8 cellular contexts compared by ENCODE assay signal in genomic region chr3:184656991-184657669, GRCh38. TPM values are rescaled to one million over a fixed set of nuclear protein-coding genes. Genes with fewer than 3 reads are reported as not detected.
A peak's percentile ranks its signal among the peaks of the same experiment; 100 is the strongest.
DNase-seq lines count a peak whose midpoint lies in the region; ATAC-seq lines count a peak whose summit lies in the region.

No MANE protein-coding gene starts in this region.

- H3K36me3 Mint-ChIP-seq in activated naive CD4-positive, alpha-beta T cell treated with anti-CD3 and anti-CD28 coated beads for 36 hours (ENCODE audit: low read depth) = no peaks in the 10 kb centered on the region
- H3K36me3 Mint-ChIP-seq in activated T-cell treated with anti-CD3 and anti-CD28 coated beads, Interleukin-2, amount 50 U/mL, for 4 hours (ENCODE audit: insufficient read depth) = no peaks in the 10 kb centered on the region
- no peaks in the 10 kb centered on the region for H3K36me3 Mint-ChIP-seq in naive thymus-derived CD8-positive, alpha-beta T cell

- POLR2A ChIA-PET in naive thymus-derived CD8-positive, alpha-beta T cell (lab: Charles Lee) = no interaction called here

- no peaks in the 10 kb centered on the region for H3K27me3 Mint-ChIP-seq in activated naive CD4-positive, alpha-beta T cell treated with anti-CD3 and anti-CD28 coated beads for 36 hours (ENCODE audit: low read depth)
- no peaks in the 10 kb centered on the region for H3K27me3 Mint-ChIP-seq in activated T-cell treated with anti-CD3 and anti-CD28 coated beads, Interleukin-2, amount 50 U/mL, for 4 hours (ENCODE audit: low read depth)
- H3K27me3 Mint-ChIP-seq in naive thymus-derived CD8-positive, alpha-beta T cell = peaks cover 0 to 3% (median 0%) of the 10 kb centered on the region in 5 donors

- H3K4me3 Mint-ChIP-seq in activated naive CD4-positive, alpha-beta T cell treated with anti-CD3 and anti-CD28 coated beads for 36 hours = no peak overlapping the region
- no peak overlapping the region for H3K4me3 Mint-ChIP-seq in activated T-cell treated with anti-CD3 and anti-CD28 coated beads, Interleukin-2, amount 50 U/mL, for 4 hours
- no peak overlapping the region for H3K4me3 Mint-ChIP-seq in naive thymus-derived CD8-positive, alpha-beta T cell

- H3K4me1 Mint-ChIP-seq in activated naive CD4-positive, alpha-beta T cell treated with anti-CD3 and anti-CD28 coated beads for 36 hours (ENCODE audit: low read depth) = no peaks in the 10 kb centered on the region
- H3K4me1 Mint-ChIP-seq in activated T-cell treated with anti-CD3 and anti-CD28 coated beads, Interleukin-2, amount 50 U/mL, for 4 hours (ENCODE audit: low read depth) = peaks cover 7% of the 10 kb centered on the region
- H3K4me1 Mint-ChIP-seq in naive thymus-derived CD8-positive, alpha-beta T cell = peaks cover 6 to 10% (median 7%) of the 10 kb centered on the region in 4 donors

- CTCF ChIA-PET in activated naive CD4-positive, alpha-beta T cell treated with anti-CD3 and anti-CD28 coated beads for 36 hours (lab: Charles Lee) = interaction anchor here (0.6 kb wide), 4 partner anchors 39 to 122 kb away, joined by 3 to 6 read pairs (median 4); no protein-coding TSS in a partner anchor

- peak; percentile 70 for ATAC-seq in HG03066 (IDR thresholded peaks at IDR 0.05; ENCODE audit: low read depth, unreplicated experiment)
- ATAC-seq in activated T-cell treated with anti-CD3 and anti-CD28 coated beads, Interleukin-2, amount 50 U/mL, for 4 hours = peak; percentile 78 to 82
- ATAC-seq in naive thymus-derived CD8-positive, alpha-beta T cell = no peak

- H3K27ac Mint-ChIP-seq in activated naive CD4-positive, alpha-beta T cell treated with anti-CD3 and anti-CD28 coated beads for 36 hours = no peak overlapping the region
- H3K27ac Mint-ChIP-seq in naive thymus-derived CD8-positive, alpha-beta T cell = no peak overlapping the region

- peak; percentile 10 for DNase-seq in activated naive CD4-positive, alpha-beta T cell treated with anti-CD3 and anti-CD28 coated beads for 36 hours
- no peak for DNase-seq in activated naive CD4-positive, alpha-beta T cell treated with anti-CD3 and anti-CD28 coated beads, Interleukin-2, amount 50 U/mL, for 16 hours
- no peak for DNase-seq in activated T-cell treated with anti-CD3 and anti-CD28 coated beads, Interleukin-2, amount 50 U/mL, for 4 hours
- peak; percentile 44 for DNase-seq in stimulated activated CD4-positive, alpha-beta T cell treated with anti-CD3 and anti-CD28 coated beads, Interleukin-1b, Interleukin-23, amount 100 ng/mL, for 48 hours
- DNase-seq in Ammon's horn (ENCODE audit: low spot score) = no peak
- no peak for DNase-seq in NCI-H510A treated with DMSO at 0.1 percent for 48 hours (lab: John Stamatoyannopoulos, UW)
- DNase-seq in naive thymus-derived CD8-positive, alpha-beta T cell = no peak

- intact Hi-C loops in activated naive CD4-positive, alpha-beta T cell treated with anti-CD3 and anti-CD28 coated beads for 36 hours (cut with micrococcal nuclease) = no loop called here

- peaks cover 2% of the 10 kb centered on the region for H3K9me3 Mint-ChIP-seq in activated naive CD4-positive, alpha-beta T cell treated with anti-CD3 and anti-CD28 coated beads for 36 hours
- peaks cover 3% of the 10 kb centered on the region for H3K9me3 Mint-ChIP-seq in activated T-cell treated with anti-CD3 and anti-CD28 coated beads, Interleukin-2, amount 50 U/mL, for 4 hours
- H3K9me3 Mint-ChIP-seq in naive thymus-derived CD8-positive, alpha-beta T cell = peaks cover 0 to 2% (median 0%) of the 10 kb centered on the region in 9 donors

RNA-seq across cellular contexts. Expression of gene MAGEF1, which starts 54.7 kb away (rescaled TPM):
- 10 to 100 TPM; 17.4 to 18.1 TPM for total RNA-seq in activated naive CD4-positive, alpha-beta T cell treated with anti-CD3 and anti-CD28 coated beads for 36 hours
- total RNA-seq in activated T-cell treated with anti-CD3 and anti-CD28 coated beads, Interleukin-2, amount 50 U/mL, for 4 hours = 10 to 100 TPM; 24.8 to 27.6 (median 25.7) TPM
- total RNA-seq in naive thymus-derived CD8-positive, alpha-beta T cell = 10 to 100 TPM; 23.7 to 24.0 TPM
- 10 to 100 TPM; 28.5 to 47.5 (median 34.9) TPM for polyA plus RNA-seq in naive thymus-derived CD8-positive, alpha-beta T cell

Comparison
In these comparisons a context has a peak if more than half of its experiments do, and no peak if none do; other contexts are left out.
1. DNase-seq: peak in activated naive CD4-positive, alpha-beta T cell treated with anti-CD3 and anti-CD28 coated beads for 36 hours (single experiment) and stimulated activated CD4-positive, alpha-beta T cell treated with anti-CD3 and anti-CD28 coated beads, Interleukin-1b, Interleukin-23, amount 100 ng/mL, for 48 hours (single experiment); none in activated naive CD4-positive, alpha-beta T cell treated with anti-CD3 and anti-CD28 coated beads, Interleukin-2, amount 50 U/mL, for 16 hours (single experiment), activated T-cell treated with anti-CD3 and anti-CD28 coated beads, Interleukin-2, amount 50 U/mL, for 4 hours (single experiment), Ammon's horn (single experiment), NCI-H510A treated with DMSO at 0.1 percent for 48 hours (single experiment) and naive thymus-derived CD8-positive, alpha-beta T cell (0 of 10).
2. ATAC-seq: peak in HG03066 (single experiment) and activated T-cell treated with anti-CD3 and anti-CD28 coated beads, Interleukin-2, amount 50 U/mL, for 4 hours (2 of 2); none in naive thymus-derived CD8-positive, alpha-beta T cell (0 of 2).